ENCODE assay signal across 1 cellular context in the genomic region with DNA sequence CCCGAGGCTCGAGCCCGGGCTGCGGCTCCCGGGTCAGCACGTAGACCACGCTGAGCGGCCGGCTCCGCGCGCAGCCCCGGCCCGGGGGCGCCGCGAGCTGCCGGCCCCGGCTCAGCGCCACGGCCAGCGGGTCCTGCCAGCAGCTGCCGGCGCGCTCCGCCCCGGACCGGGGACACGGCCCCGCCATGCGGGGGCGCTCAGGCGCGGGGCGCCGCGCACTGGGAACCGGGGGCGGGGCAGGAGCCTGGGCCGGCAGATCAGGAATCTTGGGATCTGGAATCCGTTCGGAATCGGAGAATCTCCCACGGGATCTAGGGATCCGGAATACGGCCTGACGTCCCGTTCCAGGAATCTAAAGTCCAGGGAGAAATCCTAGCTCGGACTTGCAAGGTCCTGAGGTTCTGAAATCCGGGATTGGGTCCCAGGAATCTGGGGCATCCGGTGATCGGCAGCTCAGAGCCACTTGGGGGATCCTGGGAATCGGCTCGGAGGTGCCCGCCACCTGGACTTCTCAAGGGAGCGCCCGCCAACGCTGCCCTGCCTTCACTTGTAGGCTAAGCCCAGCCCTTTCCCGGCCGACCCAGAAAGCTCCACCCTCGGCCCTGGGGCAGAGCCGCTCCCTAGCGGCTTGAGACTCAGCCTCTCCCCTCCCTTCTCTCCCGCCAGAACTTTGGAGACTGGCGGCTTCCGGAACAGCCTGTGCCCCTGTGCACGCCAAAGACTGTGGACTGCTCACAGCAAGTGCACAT.
TF ChIP-seq lines count a peak whose summit lies in the region.

A gene with protein sequence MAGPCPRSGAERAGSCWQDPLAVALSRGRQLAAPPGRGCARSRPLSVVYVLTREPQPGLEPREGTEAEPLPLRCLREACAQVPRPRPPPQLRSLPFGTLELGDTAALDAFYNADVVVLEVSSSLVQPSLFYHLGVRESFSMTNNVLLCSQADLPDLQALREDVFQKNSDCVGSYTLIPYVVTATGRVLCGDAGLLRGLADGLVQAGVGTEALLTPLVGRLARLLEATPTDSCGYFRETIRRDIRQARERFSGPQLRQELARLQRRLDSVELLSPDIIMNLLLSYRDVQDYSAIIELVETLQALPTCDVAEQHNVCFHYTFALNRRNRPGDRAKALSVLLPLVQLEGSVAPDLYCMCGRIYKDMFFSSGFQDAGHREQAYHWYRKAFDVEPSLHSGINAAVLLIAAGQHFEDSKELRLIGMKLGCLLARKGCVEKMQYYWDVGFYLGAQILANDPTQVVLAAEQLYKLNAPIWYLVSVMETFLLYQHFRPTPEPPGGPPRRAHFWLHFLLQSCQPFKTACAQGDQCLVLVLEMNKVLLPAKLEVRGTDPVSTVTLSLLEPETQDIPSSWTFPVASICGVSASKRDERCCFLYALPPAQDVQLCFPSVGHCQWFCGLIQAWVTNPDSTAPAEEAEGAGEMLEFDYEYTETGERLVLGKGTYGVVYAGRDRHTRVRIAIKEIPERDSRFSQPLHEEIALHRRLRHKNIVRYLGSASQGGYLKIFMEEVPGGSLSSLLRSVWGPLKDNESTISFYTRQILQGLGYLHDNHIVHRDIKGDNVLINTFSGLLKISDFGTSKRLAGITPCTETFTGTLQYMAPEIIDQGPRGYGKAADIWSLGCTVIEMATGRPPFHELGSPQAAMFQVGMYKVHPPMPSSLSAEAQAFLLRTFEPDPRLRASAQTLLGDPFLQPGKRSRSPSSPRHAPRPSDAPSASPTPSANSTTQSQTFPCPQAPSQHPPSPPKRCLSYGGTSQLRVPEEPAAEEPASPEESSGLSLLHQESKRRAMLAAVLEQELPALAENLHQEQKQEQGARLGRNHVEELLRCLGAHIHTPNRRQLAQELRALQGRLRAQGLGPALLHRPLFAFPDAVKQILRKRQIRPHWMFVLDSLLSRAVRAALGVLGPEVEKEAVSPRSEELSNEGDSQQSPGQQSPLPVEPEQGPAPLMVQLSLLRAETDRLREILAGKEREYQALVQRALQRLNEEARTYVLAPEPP (N-terminal part only) (minus strand): TSS at position 551 of the 749 bp plus-strand sequence. CDS start 364 bp downstream, at position 187.

TF ChIP-seq in GM12878, 131 proteins besides CTCF, POLR2A, EP300 and RAD21 (continues in another document):
- no peak for TF ChIP-seq HDAC6 (IDR thresholded peaks at IDR 0.05; ENCODE audit: unreplicated experiment)
- no peak; the same call in 1 of the 2 replicates for TF ChIP-seq DPF2 (IDR thresholded peaks at IDR 0.05)
- TF ChIP-seq BACH1 (IDR thresholded peaks at IDR 0.05; ENCODE audit: borderline replicate concordance) = 0 out of 2 replicates have a peak, but pooled peaks have one; percentile 26
- TF ChIP-seq, protein P1, sequence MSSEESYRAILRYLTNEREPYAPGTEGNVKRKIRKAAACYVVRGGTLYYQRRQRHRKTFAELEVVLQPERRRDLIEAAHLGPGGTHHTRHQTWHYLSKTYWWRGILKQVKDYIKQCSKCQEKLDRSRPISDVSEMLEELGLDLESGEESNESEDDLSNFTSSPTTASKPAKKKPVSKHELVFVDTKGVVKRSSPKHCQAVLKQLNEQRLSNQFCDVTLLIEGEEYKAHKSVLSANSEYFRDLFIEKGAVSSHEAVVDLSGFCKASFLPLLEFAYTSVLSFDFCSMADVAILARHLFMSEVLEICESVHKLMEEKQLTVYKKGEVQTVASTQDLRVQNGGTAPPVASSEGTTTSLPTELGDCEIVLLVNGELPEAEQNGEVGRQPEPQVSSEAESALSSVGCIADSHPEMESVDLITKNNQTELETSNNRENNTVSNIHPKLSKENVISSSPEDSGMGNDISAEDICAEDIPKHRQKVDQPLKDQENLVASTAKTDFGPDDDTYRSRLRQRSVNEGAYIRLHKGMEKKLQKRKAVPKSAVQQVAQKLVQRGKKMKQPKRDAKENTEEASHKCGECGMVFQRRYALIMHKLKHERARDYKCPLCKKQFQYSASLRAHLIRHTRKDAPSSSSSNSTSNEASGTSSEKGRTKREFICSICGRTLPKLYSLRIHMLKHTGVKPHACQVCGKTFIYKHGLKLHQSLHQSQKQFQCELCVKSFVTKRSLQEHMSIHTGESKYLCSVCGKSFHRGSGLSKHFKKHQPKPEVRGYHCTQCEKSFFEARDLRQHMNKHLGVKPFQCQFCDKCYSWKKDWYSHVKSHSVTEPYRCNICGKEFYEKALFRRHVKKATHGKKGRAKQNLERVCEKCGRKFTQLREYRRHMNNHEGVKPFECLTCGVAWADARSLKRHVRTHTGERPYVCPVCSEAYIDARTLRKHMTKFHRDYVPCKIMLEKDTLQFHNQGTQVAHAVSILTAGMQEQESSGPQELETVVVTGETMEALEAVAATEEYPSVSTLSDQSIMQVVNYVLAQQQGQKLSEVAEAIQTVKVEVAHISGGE (CRISPR knock-in tag; IDR thresholded peaks at IDR 0.05) = no peak
- TF ChIP-seq ZNF207 (IDR thresholded peaks at IDR 0.05; ENCODE audit: borderline replicate concordance) = no peak
- TF ChIP-seq, protein P2, sequence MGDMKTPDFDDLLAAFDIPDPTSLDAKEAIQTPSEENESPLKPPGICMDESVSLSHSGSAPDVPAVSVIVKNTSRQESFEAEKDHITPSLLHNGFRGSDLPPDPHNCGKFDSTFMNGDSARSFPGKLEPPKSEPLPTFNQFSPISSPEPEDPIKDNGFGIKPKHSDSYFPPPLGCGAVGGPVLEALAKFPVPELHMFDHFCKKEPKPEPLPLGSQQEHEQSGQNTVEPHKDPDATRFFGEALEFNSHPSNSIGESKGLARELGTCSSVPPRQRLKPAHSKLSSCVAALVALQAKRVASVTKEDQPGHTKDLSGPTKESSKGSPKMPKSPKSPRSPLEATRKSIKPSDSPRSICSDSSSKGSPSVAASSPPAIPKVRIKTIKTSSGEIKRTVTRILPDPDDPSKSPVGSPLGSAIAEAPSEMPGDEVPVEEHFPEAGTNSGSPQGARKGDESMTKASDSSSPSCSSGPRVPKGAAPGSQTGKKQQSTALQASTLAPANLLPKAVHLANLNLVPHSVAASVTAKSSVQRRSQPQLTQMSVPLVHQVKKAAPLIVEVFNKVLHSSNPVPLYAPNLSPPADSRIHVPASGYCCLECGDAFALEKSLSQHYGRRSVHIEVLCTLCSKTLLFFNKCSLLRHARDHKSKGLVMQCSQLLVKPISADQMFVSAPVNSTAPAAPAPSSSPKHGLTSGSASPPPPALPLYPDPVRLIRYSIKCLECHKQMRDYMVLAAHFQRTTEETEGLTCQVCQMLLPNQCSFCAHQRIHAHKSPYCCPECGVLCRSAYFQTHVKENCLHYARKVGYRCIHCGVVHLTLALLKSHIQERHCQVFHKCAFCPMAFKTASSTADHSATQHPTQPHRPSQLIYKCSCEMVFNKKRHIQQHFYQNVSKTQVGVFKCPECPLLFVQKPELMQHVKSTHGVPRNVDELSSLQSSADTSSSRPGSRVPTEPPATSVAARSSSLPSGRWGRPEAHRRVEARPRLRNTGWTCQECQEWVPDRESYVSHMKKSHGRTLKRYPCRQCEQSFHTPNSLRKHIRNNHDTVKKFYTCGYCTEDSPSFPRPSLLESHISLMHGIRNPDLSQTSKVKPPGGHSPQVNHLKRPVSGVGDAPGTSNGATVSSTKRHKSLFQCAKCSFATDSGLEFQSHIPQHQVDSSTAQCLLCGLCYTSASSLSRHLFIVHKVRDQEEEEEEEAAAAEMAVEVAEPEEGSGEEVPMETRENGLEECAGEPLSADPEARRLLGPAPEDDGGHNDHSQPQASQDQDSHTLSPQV (IDR thresholded peaks at IDR 0.05) = no peak
- TF ChIP-seq NFIC (IDR thresholded peaks at IDR 0.05; ENCODE audit: low read depth, low read length) = no peak
- no peak for TF ChIP-seq CREM (IDR thresholded peaks at IDR 0.05; ENCODE audit: low read depth)
- TF ChIP-seq WRNIP1 (IDR thresholded peaks at IDR 0.05; ENCODE audit: borderline replicate concordance, low read depth, low read length) = no peak
- no peak for TF ChIP-seq BRCA1 (IDR thresholded peaks at IDR 0.05; ENCODE audit: low read depth, low read length)
- 0 out of 2 replicates have a peak, but pooled peaks have one; percentile 6 for TF ChIP-seq SMC3 (IDR thresholded peaks at IDR 0.05; ENCODE audit: borderline replicate concordance, low read length)
- TF ChIP-seq TAF1 (IDR thresholded peaks at IDR 0.05; ENCODE audit: borderline replicate concordance, low read depth, low read length) = no peak
- TF ChIP-seq, protein P3, sequence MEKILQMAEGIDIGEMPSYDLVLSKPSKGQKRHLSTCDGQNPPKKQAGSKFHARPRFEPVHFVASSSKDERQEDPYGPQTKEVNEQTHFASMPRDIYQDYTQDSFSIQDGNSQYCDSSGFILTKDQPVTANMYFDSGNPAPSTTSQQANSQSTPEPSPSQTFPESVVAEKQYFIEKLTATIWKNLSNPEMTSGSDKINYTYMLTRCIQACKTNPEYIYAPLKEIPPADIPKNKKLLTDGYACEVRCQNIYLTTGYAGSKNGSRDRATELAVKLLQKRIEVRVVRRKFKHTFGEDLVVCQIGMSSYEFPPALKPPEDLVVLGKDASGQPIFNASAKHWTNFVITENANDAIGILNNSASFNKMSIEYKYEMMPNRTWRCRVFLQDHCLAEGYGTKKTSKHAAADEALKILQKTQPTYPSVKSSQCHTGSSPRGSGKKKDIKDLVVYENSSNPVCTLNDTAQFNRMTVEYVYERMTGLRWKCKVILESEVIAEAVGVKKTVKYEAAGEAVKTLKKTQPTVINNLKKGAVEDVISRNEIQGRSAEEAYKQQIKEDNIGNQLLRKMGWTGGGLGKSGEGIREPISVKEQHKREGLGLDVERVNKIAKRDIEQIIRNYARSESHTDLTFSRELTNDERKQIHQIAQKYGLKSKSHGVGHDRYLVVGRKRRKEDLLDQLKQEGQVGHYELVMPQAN (conservative IDR thresholded peaks at IDR 0.05) = peak; percentile 46; the same call in 1 of the 2 replicates
- TF ChIP-seq MTA3 (IDR thresholded peaks at IDR 0.05; ENCODE audit: borderline replicate concordance, low read length) = no peak
- TF ChIP-seq ESRRA (IDR thresholded peaks at IDR 0.05; ENCODE audit: low read length) = no peak
- no peak for TF ChIP-seq HDGF (IDR thresholded peaks at IDR 0.05)
- TF ChIP-seq, protein P4, sequence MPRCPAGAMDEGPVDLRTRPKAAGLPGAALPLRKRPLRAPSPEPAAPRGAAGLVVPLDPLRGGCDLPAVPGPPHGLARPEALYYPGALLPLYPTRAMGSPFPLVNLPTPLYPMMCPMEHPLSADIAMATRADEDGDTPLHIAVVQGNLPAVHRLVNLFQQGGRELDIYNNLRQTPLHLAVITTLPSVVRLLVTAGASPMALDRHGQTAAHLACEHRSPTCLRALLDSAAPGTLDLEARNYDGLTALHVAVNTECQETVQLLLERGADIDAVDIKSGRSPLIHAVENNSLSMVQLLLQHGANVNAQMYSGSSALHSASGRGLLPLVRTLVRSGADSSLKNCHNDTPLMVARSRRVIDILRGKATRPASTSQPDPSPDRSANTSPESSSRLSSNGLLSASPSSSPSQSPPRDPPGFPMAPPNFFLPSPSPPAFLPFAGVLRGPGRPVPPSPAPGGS (IDR thresholded peaks at IDR 0.05; ENCODE audit: borderline replicate concordance, insufficient read depth, low read depth, low read length, poor library complexity, severe bottlenecking) = no peak
- no peak for TF ChIP-seq KDM1A (IDR thresholded peaks at IDR 0.05; ENCODE audit: borderline replicate concordance)
- no peak for TF ChIP-seq MYC (IDR thresholded peaks at IDR 0.05; ENCODE audit: insufficient read depth, insufficient read length, insufficient replicate concordance, low read length, severe bottlenecking)
- no peak for TF ChIP-seq SUZ12 (IDR thresholded peaks at IDR 0.05; ENCODE audit: unreplicated experiment)
- no peak for TF ChIP-seq RBBP5 (conservative IDR thresholded peaks at IDR 0.05)
- TF ChIP-seq MEF2B (IDR thresholded peaks at IDR 0.05; ENCODE audit: partially characterized antibody, poor library complexity, severe bottlenecking) = no peak
- TF ChIP-seq TCF12 (IDR thresholded peaks at IDR 0.05; ENCODE audit: low read depth, low read length) = no peak
- TF ChIP-seq NFXL1 (IDR thresholded peaks at IDR 0.05; ENCODE audit: borderline replicate concordance) = no peak
- TF ChIP-seq BMI1 (IDR thresholded peaks at IDR 0.05; ENCODE audit: borderline replicate concordance) = no peak
- no peak for TF ChIP-seq TCF7 (IDR thresholded peaks at IDR 0.05; ENCODE audit: borderline replicate concordance)
- TF ChIP-seq SREBF2 (IDR thresholded peaks at IDR 0.05; ENCODE audit: low read length) = no peak
- TF ChIP-seq STAT3 (IDR thresholded peaks at IDR 0.05; ENCODE audit: low read depth, low read length) = no peak
- TF ChIP-seq GATAD2B (conservative IDR thresholded peaks at IDR 0.05; ENCODE audit: low read depth) = no peak; the same call in none of the 2 replicates
- no peak for TF ChIP-seq KAT2A (conservative IDR thresholded peaks at IDR 0.05; ENCODE audit: control insufficient read depth, low read depth, low read length)
- TF ChIP-seq, protein P5, sequence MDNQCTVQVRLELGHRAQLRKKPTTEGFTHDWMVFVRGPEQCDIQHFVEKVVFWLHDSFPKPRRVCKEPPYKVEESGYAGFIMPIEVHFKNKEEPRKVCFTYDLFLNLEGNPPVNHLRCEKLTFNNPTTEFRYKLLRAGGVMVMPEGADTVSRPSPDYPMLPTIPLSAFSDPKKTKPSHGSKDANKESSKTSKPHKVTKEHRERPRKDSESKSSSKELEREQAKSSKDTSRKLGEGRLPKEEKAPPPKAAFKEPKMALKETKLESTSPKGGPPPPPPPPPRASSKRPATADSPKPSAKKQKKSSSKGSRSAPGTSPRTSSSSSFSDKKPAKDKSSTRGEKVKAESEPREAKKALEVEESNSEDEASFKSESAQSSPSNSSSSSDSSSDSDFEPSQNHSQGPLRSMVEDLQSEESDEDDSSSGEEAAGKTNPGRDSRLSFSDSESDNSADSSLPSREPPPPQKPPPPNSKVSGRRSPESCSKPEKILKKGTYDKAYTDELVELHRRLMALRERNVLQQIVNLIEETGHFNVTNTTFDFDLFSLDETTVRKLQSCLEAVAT (IDR thresholded peaks at IDR 0.05) = no peak
- peak; percentile 23 to 51; a peak in 1 of 4 replicates for TF ChIP-seq BHLHE40 (IDR thresholded peaks at IDR 0.05; ENCODE audit: borderline replicate concordance in 1 of 2, low read depth in 2 of 2, low read length in 1 of 2)
- no peak for TF ChIP-seq TBL1XR1 (IDR thresholded peaks at IDR 0.05; ENCODE audit: low read depth, low read length)
- TF ChIP-seq FOXM1 (IDR thresholded peaks at IDR 0.05; ENCODE audit: low read depth, low read length) = no peak
- no peak for TF ChIP-seq YY1 (IDR thresholded peaks at IDR 0.05; ENCODE audit: low read depth, low read length)
- no peak for TF ChIP-seq ATF7 (IDR thresholded peaks at IDR 0.05; ENCODE audit: low read depth)
- TF ChIP-seq TCF3 (IDR thresholded peaks at IDR 0.05; ENCODE audit: borderline replicate concordance, insufficient read depth, low read depth, low read length) = no peak
- no peak for TF ChIP-seq TARDBP (IDR thresholded peaks at IDR 0.05; ENCODE audit: borderline replicate concordance)
- no peak for TF ChIP-seq CEBPB (IDR thresholded peaks at IDR 0.05; ENCODE audit: borderline replicate concordance in 1 of 2, low read depth in 2 of 2, low read length in 2 of 2)
- TF ChIP-seq ETV6 (conservative IDR thresholded peaks at IDR 0.05 in 1 of 2, IDR thresholded peaks at IDR 0.05 in 1 of 2; ENCODE audit: borderline replicate concordance in 1 of 2, low read depth in 1 of 2) = no peak
- peak; percentile 65; the same call in 1 of the 2 replicates for TF ChIP-seq ZNF217 (IDR thresholded peaks at IDR 0.05)
- TF ChIP-seq SMAD1 (IDR thresholded peaks at IDR 0.05; ENCODE audit: low read depth, partially characterized antibody) = no peak
- no peak for TF ChIP-seq KLF5 (IDR thresholded peaks at IDR 0.05; ENCODE audit: partially characterized antibody)
- peak in 1 of 2 experiments; percentile 62; a peak in 2 of 3 replicates for TF ChIP-seq EGR1 (IDR thresholded peaks at IDR 0.05; ENCODE audit: borderline replicate concordance in 1 of 2, low read depth in 2 of 2, low read length in 2 of 2)
